ENCODE assay signal across 1 cellular context in the genomic region with DNA sequence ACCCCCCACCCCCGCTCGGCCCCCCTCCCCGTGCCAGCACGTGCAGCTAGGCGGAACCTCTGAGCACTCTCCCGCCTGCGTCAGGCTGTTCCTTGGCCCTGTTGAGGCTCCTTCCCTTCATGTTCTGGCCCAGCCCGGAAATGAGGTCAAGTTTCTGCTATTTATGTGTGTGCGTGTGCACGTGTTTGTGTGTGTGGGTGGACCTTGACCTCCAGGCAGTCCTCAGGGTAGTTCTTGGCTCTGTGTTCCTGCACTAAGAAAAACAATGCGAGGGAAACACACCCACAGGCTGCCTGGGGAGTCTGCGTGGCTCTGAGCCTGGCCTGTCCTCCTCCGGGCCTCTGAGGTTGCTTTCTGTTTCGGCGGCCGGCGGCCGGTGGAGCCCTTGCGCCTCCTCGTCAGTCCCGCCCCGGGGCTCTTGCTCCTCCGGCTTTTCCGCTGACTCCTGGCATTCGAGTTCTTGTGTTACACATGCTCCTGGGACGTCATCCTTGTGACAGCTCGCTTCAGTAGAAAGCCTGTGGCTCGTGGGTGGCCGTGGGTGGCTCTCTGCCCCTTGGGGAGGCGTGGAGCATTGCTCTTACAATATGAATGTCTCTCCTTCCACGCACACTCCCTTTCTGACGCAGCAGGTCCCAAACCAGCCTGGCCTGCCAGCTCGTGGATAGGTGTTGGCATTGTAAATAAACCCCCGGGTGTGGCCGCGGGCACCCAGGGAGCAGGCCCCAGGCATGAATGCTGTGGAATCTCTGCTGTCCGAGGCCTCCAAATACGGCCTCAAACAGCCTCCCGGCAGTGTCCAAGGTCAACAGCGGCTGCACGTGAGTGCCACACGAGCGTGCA.
TF ChIP-seq lines count a peak whose summit lies in the region.

No MANE protein-coding gene starts in this region.

TF ChIP-seq in GM12878, 131 proteins besides CTCF, POLR2A, EP300 and RAD21 (continued from another document and continues in another):
- TF ChIP-seq BCL11A (IDR thresholded peaks at IDR 0.05; ENCODE audit: low read depth, low read length): peak; percentile 75; the same call in 1 of the 2 replicates
- peak; percentile 54; the same call in 1 of the 2 replicates for TF ChIP-seq ZBED1 (IDR thresholded peaks at IDR 0.05; ENCODE audit: borderline replicate concordance)
- TF ChIP-seq, protein P1, sequence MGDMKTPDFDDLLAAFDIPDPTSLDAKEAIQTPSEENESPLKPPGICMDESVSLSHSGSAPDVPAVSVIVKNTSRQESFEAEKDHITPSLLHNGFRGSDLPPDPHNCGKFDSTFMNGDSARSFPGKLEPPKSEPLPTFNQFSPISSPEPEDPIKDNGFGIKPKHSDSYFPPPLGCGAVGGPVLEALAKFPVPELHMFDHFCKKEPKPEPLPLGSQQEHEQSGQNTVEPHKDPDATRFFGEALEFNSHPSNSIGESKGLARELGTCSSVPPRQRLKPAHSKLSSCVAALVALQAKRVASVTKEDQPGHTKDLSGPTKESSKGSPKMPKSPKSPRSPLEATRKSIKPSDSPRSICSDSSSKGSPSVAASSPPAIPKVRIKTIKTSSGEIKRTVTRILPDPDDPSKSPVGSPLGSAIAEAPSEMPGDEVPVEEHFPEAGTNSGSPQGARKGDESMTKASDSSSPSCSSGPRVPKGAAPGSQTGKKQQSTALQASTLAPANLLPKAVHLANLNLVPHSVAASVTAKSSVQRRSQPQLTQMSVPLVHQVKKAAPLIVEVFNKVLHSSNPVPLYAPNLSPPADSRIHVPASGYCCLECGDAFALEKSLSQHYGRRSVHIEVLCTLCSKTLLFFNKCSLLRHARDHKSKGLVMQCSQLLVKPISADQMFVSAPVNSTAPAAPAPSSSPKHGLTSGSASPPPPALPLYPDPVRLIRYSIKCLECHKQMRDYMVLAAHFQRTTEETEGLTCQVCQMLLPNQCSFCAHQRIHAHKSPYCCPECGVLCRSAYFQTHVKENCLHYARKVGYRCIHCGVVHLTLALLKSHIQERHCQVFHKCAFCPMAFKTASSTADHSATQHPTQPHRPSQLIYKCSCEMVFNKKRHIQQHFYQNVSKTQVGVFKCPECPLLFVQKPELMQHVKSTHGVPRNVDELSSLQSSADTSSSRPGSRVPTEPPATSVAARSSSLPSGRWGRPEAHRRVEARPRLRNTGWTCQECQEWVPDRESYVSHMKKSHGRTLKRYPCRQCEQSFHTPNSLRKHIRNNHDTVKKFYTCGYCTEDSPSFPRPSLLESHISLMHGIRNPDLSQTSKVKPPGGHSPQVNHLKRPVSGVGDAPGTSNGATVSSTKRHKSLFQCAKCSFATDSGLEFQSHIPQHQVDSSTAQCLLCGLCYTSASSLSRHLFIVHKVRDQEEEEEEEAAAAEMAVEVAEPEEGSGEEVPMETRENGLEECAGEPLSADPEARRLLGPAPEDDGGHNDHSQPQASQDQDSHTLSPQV (IDR thresholded peaks at IDR 0.05): 0 out of 2 replicates have a peak, but pooled peaks have one; percentile 70
- TF ChIP-seq, protein P2, sequence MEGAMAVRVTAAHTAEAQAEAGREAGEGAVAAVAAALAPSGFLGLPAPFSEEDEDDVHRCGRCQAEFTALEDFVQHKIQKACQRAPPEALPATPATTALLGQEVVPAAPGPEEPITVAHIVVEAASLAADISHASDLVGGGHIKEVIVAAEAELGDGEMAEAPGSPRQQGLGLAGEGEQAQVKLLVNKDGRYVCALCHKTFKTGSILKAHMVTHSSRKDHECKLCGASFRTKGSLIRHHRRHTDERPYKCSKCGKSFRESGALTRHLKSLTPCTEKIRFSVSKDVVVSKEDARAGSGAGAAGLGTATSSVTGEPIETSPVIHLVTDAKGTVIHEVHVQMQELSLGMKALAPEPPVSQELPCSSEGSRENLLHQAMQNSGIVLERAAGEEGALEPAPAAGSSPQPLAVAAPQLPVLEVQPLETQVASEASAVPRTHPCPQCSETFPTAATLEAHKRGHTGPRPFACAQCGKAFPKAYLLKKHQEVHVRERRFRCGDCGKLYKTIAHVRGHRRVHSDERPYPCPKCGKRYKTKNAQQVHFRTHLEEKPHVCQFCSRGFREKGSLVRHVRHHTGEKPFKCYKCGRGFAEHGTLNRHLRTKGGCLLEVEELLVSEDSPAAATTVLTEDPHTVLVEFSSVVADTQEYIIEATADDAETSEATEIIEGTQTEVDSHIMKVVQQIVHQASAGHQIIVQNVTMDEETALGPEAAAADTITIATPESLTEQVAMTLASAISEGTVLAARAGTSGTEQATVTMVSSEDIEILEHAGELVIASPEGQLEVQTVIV (IDR thresholded peaks at IDR 0.05; ENCODE audit: borderline replicate concordance, partially characterized antibody): no peak
- TF ChIP-seq, protein P3, sequence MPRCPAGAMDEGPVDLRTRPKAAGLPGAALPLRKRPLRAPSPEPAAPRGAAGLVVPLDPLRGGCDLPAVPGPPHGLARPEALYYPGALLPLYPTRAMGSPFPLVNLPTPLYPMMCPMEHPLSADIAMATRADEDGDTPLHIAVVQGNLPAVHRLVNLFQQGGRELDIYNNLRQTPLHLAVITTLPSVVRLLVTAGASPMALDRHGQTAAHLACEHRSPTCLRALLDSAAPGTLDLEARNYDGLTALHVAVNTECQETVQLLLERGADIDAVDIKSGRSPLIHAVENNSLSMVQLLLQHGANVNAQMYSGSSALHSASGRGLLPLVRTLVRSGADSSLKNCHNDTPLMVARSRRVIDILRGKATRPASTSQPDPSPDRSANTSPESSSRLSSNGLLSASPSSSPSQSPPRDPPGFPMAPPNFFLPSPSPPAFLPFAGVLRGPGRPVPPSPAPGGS (IDR thresholded peaks at IDR 0.05; ENCODE audit: borderline replicate concordance, insufficient read depth, low read depth, low read length, poor library complexity, severe bottlenecking): peak; percentile 36
- peak in 1 of 2 experiments; percentile 77; a peak in 2 of 4 replicates for TF ChIP-seq SRF (IDR thresholded peaks at IDR 0.05; ENCODE audit: low read depth in 2 of 2, low read length in 2 of 2)
- TF ChIP-seq FOS (IDR thresholded peaks at IDR 0.05; ENCODE audit: borderline replicate concordance, extremely low read depth, insufficient read length): no peak
- TF ChIP-seq TARDBP (IDR thresholded peaks at IDR 0.05; ENCODE audit: borderline replicate concordance): no peak
- peak; percentile 82; the same call in 1 of the 2 replicates for TF ChIP-seq GABPA (IDR thresholded peaks at IDR 0.05; ENCODE audit: low read depth)
- TF ChIP-seq, protein P4, sequence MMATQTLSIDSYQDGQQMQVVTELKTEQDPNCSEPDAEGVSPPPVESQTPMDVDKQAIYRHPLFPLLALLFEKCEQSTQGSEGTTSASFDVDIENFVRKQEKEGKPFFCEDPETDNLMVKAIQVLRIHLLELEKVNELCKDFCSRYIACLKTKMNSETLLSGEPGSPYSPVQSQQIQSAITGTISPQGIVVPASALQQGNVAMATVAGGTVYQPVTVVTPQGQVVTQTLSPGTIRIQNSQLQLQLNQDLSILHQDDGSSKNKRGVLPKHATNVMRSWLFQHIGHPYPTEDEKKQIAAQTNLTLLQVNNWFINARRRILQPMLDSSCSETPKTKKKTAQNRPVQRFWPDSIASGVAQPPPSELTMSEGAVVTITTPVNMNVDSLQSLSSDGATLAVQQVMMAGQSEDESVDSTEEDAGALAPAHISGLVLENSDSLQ (IDR thresholded peaks at IDR 0.05): no peak; the same call in 1 of the 2 replicates
- TF ChIP-seq NFXL1 (IDR thresholded peaks at IDR 0.05; ENCODE audit: borderline replicate concordance): no peak
- TF ChIP-seq, protein P5, sequence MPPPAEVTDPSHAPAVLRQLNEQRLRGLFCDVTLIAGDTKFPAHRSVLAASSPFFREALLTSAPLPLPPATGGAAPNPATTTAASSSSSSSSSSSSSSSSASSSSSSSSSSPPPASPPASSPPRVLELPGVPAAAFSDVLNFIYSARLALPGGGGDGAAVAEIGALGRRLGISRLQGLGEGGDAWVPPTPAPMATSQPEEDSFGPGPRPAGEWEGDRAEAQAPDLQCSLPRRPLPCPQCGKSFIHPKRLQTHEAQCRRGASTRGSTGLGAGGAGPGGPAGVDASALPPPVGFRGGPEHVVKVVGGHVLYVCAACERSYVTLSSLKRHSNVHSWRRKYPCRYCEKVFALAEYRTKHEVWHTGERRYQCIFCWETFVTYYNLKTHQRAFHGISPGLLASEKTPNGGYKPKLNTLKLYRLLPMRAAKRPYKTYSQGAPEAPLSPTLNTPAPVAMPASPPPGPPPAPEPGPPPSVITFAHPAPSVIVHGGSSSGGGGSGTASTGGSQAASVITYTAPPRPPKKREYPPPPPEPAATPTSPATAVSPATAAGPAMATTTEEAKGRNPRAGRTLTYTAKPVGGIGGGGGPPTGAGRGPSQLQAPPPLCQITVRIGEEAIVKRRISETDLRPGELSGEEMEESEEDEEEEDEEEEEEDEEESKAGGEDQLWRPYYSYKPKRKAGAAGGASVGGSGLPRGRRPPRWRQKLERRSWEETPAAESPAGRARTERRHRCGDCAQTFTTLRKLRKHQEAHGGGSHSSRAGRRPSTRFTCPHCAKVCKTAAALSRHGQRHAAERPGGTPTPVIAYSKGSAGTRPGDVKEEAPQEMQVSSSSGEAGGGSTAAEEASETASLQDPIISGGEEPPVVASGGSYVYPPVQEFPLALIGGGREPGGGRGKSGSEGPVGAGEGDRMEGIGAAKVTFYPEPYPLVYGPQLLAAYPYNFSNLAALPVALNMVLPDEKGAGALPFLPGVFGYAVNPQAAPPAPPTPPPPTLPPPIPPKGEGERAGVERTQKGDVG (CRISPR knock-in tag; IDR thresholded peaks at IDR 0.05): no peak
- TF ChIP-seq CBX5 (IDR thresholded peaks at IDR 0.05; ENCODE audit: low read depth): no peak
- TF ChIP-seq, protein P6, sequence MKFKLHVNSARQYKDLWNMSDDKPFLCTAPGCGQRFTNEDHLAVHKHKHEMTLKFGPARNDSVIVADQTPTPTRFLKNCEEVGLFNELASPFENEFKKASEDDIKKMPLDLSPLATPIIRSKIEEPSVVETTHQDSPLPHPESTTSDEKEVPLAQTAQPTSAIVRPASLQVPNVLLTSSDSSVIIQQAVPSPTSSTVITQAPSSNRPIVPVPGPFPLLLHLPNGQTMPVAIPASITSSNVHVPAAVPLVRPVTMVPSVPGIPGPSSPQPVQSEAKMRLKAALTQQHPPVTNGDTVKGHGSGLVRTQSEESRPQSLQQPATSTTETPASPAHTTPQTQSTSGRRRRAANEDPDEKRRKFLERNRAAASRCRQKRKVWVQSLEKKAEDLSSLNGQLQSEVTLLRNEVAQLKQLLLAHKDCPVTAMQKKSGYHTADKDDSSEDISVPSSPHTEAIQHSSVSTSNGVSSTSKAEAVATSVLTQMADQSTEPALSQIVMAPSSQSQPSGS (IDR thresholded peaks at IDR 0.05; ENCODE audit: low read length): peak; percentile 46; the same call in 1 of the 2 replicates
- peak; percentile 59; the same call in 1 of the 2 replicates for TF ChIP-seq ESRRA (IDR thresholded peaks at IDR 0.05; ENCODE audit: low read length)
- TF ChIP-seq SIX5 (IDR thresholded peaks at IDR 0.05; ENCODE audit: low read depth, low read length, severe bottlenecking): no peak
- peak in 1 of 2 experiments; percentile 94; a peak in 2 of 3 replicates for TF ChIP-seq EGR1 (IDR thresholded peaks at IDR 0.05; ENCODE audit: borderline replicate concordance in 1 of 2, low read depth in 2 of 2, low read length in 2 of 2)
- no peak for TF ChIP-seq JUND (IDR thresholded peaks at IDR 0.05; ENCODE audit: low read depth, low read length)
- TF ChIP-seq, protein P7, sequence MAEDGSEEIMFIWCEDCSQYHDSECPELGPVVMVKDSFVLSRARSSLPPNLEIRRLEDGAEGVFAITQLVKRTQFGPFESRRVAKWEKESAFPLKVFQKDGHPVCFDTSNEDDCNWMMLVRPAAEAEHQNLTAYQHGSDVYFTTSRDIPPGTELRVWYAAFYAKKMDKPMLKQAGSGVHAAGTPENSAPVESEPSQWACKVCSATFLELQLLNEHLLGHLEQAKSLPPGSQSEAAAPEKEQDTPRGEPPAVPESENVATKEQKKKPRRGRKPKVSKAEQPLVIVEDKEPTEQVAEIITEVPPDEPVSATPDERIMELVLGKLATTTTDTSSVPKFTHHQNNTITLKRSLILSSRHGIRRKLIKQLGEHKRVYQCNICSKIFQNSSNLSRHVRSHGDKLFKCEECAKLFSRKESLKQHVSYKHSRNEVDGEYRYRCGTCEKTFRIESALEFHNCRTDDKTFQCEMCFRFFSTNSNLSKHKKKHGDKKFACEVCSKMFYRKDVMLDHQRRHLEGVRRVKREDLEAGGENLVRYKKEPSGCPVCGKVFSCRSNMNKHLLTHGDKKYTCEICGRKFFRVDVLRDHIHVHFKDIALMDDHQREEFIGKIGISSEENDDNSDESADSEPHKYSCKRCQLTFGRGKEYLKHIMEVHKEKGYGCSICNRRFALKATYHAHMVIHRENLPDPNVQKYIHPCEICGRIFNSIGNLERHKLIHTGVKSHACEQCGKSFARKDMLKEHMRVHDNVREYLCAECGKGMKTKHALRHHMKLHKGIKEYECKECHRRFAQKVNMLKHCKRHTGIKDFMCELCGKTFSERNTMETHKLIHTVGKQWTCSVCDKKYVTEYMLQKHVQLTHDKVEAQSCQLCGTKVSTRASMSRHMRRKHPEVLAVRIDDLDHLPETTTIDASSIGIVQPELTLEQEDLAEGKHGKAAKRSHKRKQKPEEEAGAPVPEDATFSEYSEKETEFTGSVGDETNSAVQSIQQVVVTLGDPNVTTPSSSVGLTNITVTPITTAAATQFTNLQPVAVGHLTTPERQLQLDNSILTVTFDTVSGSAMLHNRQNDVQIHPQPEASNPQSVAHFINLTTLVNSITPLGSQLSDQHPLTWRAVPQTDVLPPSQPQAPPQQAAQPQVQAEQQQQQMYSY (CRISPR knock-in tag; IDR thresholded peaks at IDR 0.05): no peak
- TF ChIP-seq ZZZ3 (IDR thresholded peaks at IDR 0.05; ENCODE audit: control insufficient read depth, insufficient read length, low read depth): no peak
- TF ChIP-seq CHD1 (IDR thresholded peaks at IDR 0.05; ENCODE audit: low read depth, low read length): no peak
- no peak for TF ChIP-seq RCOR1 (conservative IDR thresholded peaks at IDR 0.05; ENCODE audit: low read depth, low read length)
- TF ChIP-seq HDAC6 (IDR thresholded peaks at IDR 0.05; ENCODE audit: unreplicated experiment): no peak
- TF ChIP-seq SREBF2 (IDR thresholded peaks at IDR 0.05; ENCODE audit: low read length): no peak
- TF ChIP-seq LARP7 (IDR thresholded peaks at IDR 0.05): no peak
- TF ChIP-seq POLR2AphosphoS5 (IDR thresholded peaks at IDR 0.05; ENCODE audit: low read length): peak; percentile 76
- TF ChIP-seq FOXM1 (IDR thresholded peaks at IDR 0.05; ENCODE audit: low read depth, low read length): peak; percentile 9; the same call in 1 of the 2 replicates
- TF ChIP-seq GATAD2B (conservative IDR thresholded peaks at IDR 0.05; ENCODE audit: low read depth): 0 out of 2 replicates have a peak, but pooled peaks have one; percentile 69
- peak; percentile 47 for TF ChIP-seq MTA2 (IDR thresholded peaks at IDR 0.05; ENCODE audit: low read depth)
- TF ChIP-seq MYB (IDR thresholded peaks at IDR 0.05; ENCODE audit: borderline replicate concordance, low read depth, low read length): no peak
- no peak for TF ChIP-seq ZNF24 (IDR thresholded peaks at IDR 0.05)
- TF ChIP-seq, protein P8, sequence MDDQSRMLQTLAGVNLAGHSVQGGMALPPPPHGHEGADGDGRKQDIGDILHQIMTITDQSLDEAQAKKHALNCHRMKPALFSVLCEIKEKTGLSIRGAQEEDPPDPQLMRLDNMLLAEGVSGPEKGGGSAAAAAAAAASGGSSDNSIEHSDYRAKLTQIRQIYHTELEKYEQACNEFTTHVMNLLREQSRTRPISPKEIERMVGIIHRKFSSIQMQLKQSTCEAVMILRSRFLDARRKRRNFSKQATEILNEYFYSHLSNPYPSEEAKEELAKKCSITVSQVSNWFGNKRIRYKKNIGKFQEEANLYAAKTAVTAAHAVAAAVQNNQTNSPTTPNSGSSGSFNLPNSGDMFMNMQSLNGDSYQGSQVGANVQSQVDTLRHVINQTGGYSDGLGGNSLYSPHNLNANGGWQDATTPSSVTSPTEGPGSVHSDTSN (IDR thresholded peaks at IDR 0.05; ENCODE audit: insufficient replicate concordance, low read depth, low read length): peak; percentile 17
- TF ChIP-seq HDAC2 (IDR thresholded peaks at IDR 0.05): no peak
- no peak for TF ChIP-seq KDM1A (IDR thresholded peaks at IDR 0.05; ENCODE audit: borderline replicate concordance)
- no peak for TF ChIP-seq MTA3 (IDR thresholded peaks at IDR 0.05; ENCODE audit: borderline replicate concordance, low read length)
- no peak for TF ChIP-seq PML (IDR thresholded peaks at IDR 0.05; ENCODE audit: low read length)
